Comparison of ENCODE assay signal across 8 cellular contexts in the genomic region with DNA sequence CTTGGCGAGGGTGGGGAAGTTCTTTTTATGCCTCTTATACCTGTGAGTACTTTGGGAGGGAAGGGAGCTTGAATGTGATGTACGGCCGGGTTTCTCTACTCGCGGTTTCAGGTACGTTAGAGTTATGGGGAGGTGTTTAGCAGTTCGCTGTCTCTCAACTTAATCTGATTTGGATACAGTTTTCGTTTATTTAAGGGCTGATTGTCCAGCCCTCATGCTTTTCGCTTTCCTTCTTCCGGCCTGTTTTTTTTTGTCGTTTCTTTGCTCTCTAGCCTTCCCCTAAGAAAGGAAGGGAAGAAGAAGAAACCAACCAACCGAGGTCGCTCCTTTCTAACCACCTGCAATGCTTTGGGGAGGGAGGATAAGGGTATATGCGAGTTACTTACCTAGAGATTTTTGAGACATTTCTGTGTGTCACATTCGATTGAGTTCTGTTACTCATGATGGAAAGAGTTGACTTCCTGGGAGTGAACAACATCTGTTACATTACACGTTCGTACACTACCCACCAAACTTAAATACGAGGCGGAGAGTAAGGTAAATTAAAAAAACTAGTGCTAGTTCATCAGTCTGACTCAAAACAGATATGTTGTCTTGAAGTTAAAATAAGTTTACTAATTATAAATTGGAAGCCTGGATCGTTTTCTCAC. TPM values are rescaled to one million over a fixed set of nuclear protein-coding genes. Genes with fewer than 3 reads are reported as not detected.
DNase-seq lines count a peak whose midpoint lies in the region; ATAC-seq, FAIRE-seq and TF ChIP-seq lines count a peak whose summit lies in the region.

No MANE protein-coding gene starts in this region.

- TF ChIP-seq POLR2A in testis (IDR thresholded peaks at IDR 0.05) (no peak), H54 (IDR thresholded peaks at IDR 0.05; ENCODE audit: low read depth, low read length) (no peak)

- ATAC-seq in HG03457 (IDR thresholded peaks at IDR 0.05; ENCODE audit: unreplicated experiment) (peak; percentile 2), T-cell (replicated peaks in 1 of 4) (peak in 3 of 4 experiments; percentile 0 to 4 (median 1)), HG02588 (IDR thresholded peaks at IDR 0.05; ENCODE audit: unreplicated experiment) (no peak)

- no peak for FAIRE-seq in H54 (lab: Jason Lieb, UNC)

- no peaks in the 10 kb centered on the region for H3K9me3 ChIP-seq in testis

- no peak overlapping the region for H3K27ac Mint-ChIP-seq in T-cell

- peak; percentile 46 for DNase-seq in SKM-1 treated with dmso at 0.1 percent for 144 hours (lab: John Stamatoyannopoulos, UW; ENCODE audit: unreplicated experiment)
- DNase-seq in SKM-1 (lab: John Stamatoyannopoulos, UW; ENCODE audit: unreplicated experiment) = no peak
- DNase-seq in T-cell = peak in 12 of 34 experiments; percentile 1 to 32 (median 8)
- DNase-seq in testis = no peak
- no peak for DNase-seq in H54 (ENCODE audit: insufficient read length, low spot score)

- no peak for TF ChIP-seq CTCF in testis (IDR thresholded peaks at IDR 0.05)

- POLR2A ChIA-PET in T-cell (lab: Charles Lee) = interaction anchor here in 1 of 2 donors (0.6 kb wide), 1 partner anchor 27 kb away, joined by 3 read pairs; no protein-coding TSS in a partner anchor

- no peaks in the 10 kb centered on the region for H3K36me3 ChIP-seq in testis (ENCODE audit: low read depth, missing control alignments)

- no peaks in the 10 kb centered on the region for H3K27me3 ChIP-seq in testis

- intact Hi-C loops in testis (cut with DNase I; ENCODE audit: low total_unique reads) = loop anchor here (5.0 to 10.0 kb wide), 3 partner anchors 149 to 1227 kb away; partner anchors contain the start of genes MITD1, MRPL30 and PDCL3

- H3K4me3 ChIP-seq in iPS-11a (ENCODE audit: low read depth, low read length) = peak overlapping the region; percentile 91
- peak overlapping the region; percentile 74 to 98 for H3K4me3 ChIP-seq in testis

- no peaks in the 10 kb centered on the region for H3K9me3 Mint-ChIP-seq in T-cell

- H3K27ac ChIP-seq in testis = peak overlapping the region; percentile 87 to 90

- CTCF ChIA-PET in T-cell (lab: Charles Lee) = interaction anchor here in 1 of 2 donors (0.7 kb wide), 1 partner anchor 196 kb away, joined by 4 read pairs; the partner anchor contains the start of gene C2orf15

- no peaks in the 10 kb centered on the region for H3K27me3 Mint-ChIP-seq in T-cell

- 2 to 3% methylated on average over 20 of the region's 20 CpGs for WGBS in testis, 2 donors

- H3K36me3 Mint-ChIP-seq in T-cell = peaks cover under 1% of the 10 kb centered on the region

- H3K4me3 Mint-ChIP-seq in T-cell = no peak overlapping the region

- H3K4me1 Mint-ChIP-seq in T-cell = peaks cover 42 to 49% (median 45%) of the 10 kb centered on the region in 3 donors

- H3K4me1 ChIP-seq in testis = peaks cover 19% of the 10 kb centered on the region

RNA-seq across cellular contexts. Expression of gene EIF5B, which starts 0.9 kb away (rescaled TPM):
- total RNA-seq in T-cell (10 to 100 TPM; 32.0 to 44.8 (median 34.2) TPM), testis (10 to 100 TPM; 38.1 to 66.8 TPM)
- 12.2 TPM for polyA plus RNA-seq in testis (ENCODE audit: insufficient read depth, low read depth, low replicate concordance)

RNA-seq across cellular contexts. Expression of gene TXNDC9, which starts 1.9 kb away (rescaled TPM):
- total RNA-seq in T-cell (10 to 100 TPM; 12.3 to 26.2 (median 23.0) TPM), testis (10 to 100 TPM; 31.5 to 38.4 TPM)
- polyA plus RNA-seq in testis (ENCODE audit: insufficient read depth, low read depth, low replicate concordance) = 29.2 TPM

RNA-seq across cellular contexts. Expression of gene LYG1, which starts 37.1 kb away (rescaled TPM):
- total RNA-seq in T-cell (1 to 10 TPM; 1.7 to 3.3 (median 3.1) TPM), testis (1 to 10 TPM; 3.3 to 5.8 TPM)
- 2.9 TPM for polyA plus RNA-seq in testis (ENCODE audit: insufficient read depth, low read depth, low replicate concordance)
